Comparison of ENCODE assay signal across 8 cellular contexts in genomic region chr14:97977711-97978261, GRCh38.
DNase-seq lines count a peak whose midpoint lies in the region; ATAC-seq lines count a peak whose summit lies in the region.

No MANE protein-coding gene starts in this region.

- DNase-seq in NCI-H2196 (lab: John Stamatoyannopoulos, UW; ENCODE audit: unreplicated experiment) (peak; percentile 40), posterior vena cava (ENCODE audit: low spot score) (peak; percentile 87), hepatic stellate cell (ENCODE audit: low spot score) (no peak), amniotic stem cell (lab: John Stamatoyannopoulos, UW) (no peak)
- peak; percentile 33 for DNase-seq in activated CD8-positive, alpha-beta memory T cell treated with anti-CD3 and anti-CD28 coated beads, Interleukin-2, amount 50 U/mL, for 24 hours (ENCODE audit: extremely low read depth)

- H3K27ac ChIP-seq in esophagus (ENCODE audit: low read depth in 2 of 2, low read length in 1 of 2) (peak overlapping the region; percentile 74 to 91), thymus (ENCODE audit: low read depth) (peak overlapping the region; percentile 92)

- H3K4me3 ChIP-seq in esophagus (ENCODE audit: low read depth in 1 of 2, low read length in 2 of 2), result peak overlapping the region; percentile 41 to 48
- H3K4me3 ChIP-seq in thymus (ENCODE audit: low read length), result peak overlapping the region; percentile 55

- WGBS in esophagus, 2 donors, result 14 to 26% methylated on average over 17 of the region's 17 CpGs
- WGBS in thymus, result 59% methylated on average over 17 of the region's 17 CpGs

- no peaks in the 10 kb centered on the region for H3K36me3 ChIP-seq in esophagus (ENCODE audit: control insufficient read depth in 2 of 2, insufficient read depth in 2 of 2, low read length in 1 of 2)
- H3K36me3 ChIP-seq in thymus (ENCODE audit: control insufficient read depth, insufficient read depth), result no peaks in the 10 kb centered on the region

- intact Hi-C loops in posterior vena cava (cut with DNase I), result no loop called here

- H3K27me3 ChIP-seq in esophagus (ENCODE audit: control insufficient read depth in 1 of 2, insufficient read depth in 2 of 2, low read length in 2 of 2), result no peaks in the 10 kb centered on the region
- no peaks in the 10 kb centered on the region for H3K27me3 ChIP-seq in thymus (ENCODE audit: control insufficient read depth, insufficient read depth)

- no peak for ATAC-seq in GM18868 (IDR thresholded peaks at IDR 0.05; ENCODE audit: unreplicated experiment)

- H3K4me1 ChIP-seq in esophagus (ENCODE audit: control insufficient read depth in 2 of 2, insufficient read depth in 2 of 2, low read length in 1 of 2) (peaks cover 0 to 4% of the 10 kb centered on the region in 2 donors), thymus (ENCODE audit: control insufficient read depth, insufficient read depth, low read length) (peaks cover 30% of the 10 kb centered on the region)

- no peaks in the 10 kb centered on the region for H3K9me3 ChIP-seq in esophagus (ENCODE audit: control insufficient read depth in 2 of 2, insufficient read depth in 1 of 2, low read depth in 1 of 2, low read length in 1 of 2)
- H3K9me3 ChIP-seq in thymus (ENCODE audit: control insufficient read depth), result no peaks in the 10 kb centered on the region

Comparison
In these comparisons a context has a peak if more than half of its experiments do, and no peak if none do; other contexts are left out.
1. DNase-seq: peak in NCI-H2196 (single experiment), activated CD8-positive, alpha-beta memory T cell treated with anti-CD3 and anti-CD28 coated beads, Interleukin-2, amount 50 U/mL, for 24 hours (single experiment) and posterior vena cava (single experiment); none in hepatic stellate cell (single experiment) and amniotic stem cell (single experiment).